10 cellular contexts compared by ENCODE assay signal in genomic region chr10:65358565-65358964, GRCh38.
DNase-seq lines count a peak whose midpoint lies in the region; ATAC-seq and TF ChIP-seq lines count a peak whose summit lies in the region.
"Had no signal": no experiment of that assay in that cellular context is flagged by ENCODE, and none has a peak within 500 bp of the region (broad histone marks: within the 10 kb centered on the region; RNA-seq: fewer than 3 reads in every experiment).

No MANE protein-coding gene starts in this region.

- no peak overlapping the region for H3K4me2 ChIP-seq in mammary epithelial cell (ENCODE audit: insufficient read depth, low read depth, low read length)

- H3K36me3 Mint-ChIP-seq in activated CD8-positive, alpha-beta T cell treated with anti-CD3 and anti-CD28 coated beads for 36 hours (ENCODE audit: low read depth): no peaks in the 10 kb centered on the region

- H3K9ac ChIP-seq in mammary epithelial cell (ENCODE audit: insufficient read depth, low read length): no peak overlapping the region

- H2AFZ ChIP-seq in mammary epithelial cell (ENCODE audit: low read depth, low read length): no peak overlapping the region

- no peak overlapping the region for H3K27ac ChIP-seq in mammary epithelial cell (ENCODE audit: insufficient read depth, low read depth, low read length)
- H3K27ac ChIP-seq in lower lobe of right lung: no peak overlapping the region

- no peaks in the 10 kb centered on the region for H3K4me1 Mint-ChIP-seq in activated CD8-positive, alpha-beta T cell treated with anti-CD3 and anti-CD28 coated beads for 36 hours (ENCODE audit: low read depth)
- H3K4me1 Mint-ChIP-seq: central memory CD8-positive, alpha-beta T cell had no signal

- H4K20me1 ChIP-seq in mammary epithelial cell (ENCODE audit: insufficient read depth, low read length): no peaks in the 10 kb centered on the region

- no peaks in the 10 kb centered on the region for H3K27me3 Mint-ChIP-seq in activated CD8-positive, alpha-beta T cell treated with anti-CD3 and anti-CD28 coated beads for 36 hours
- H3K27me3 Mint-ChIP-seq: central memory CD8-positive, alpha-beta T cell had no signal

- dilution Hi-C loops in mammary epithelial cell (cut with HindIII; ENCODE audit: low sequenced_read_pairs): no loop called here

- CTCF ChIA-PET in mammary epithelial cell (lab: Charles Lee; ENCODE audit: low non-redundant PET): no interaction called here
- CTCF ChIA-PET in activated CD8-positive, alpha-beta T cell treated with anti-CD3 and anti-CD28 coated beads for 36 hours (lab: Charles Lee): no interaction called here

- WGBS in mammary epithelial cell (ENCODE audit: low coverage, missing lambda C conversion rate): 25% methylated on average over 1 of the region's 1 CpG

- H3K4me3 Mint-ChIP-seq in activated CD8-positive, alpha-beta T cell treated with anti-CD3 and anti-CD28 coated beads for 36 hours: no peak overlapping the region
- H3K4me3 Mint-ChIP-seq: central memory CD8-positive, alpha-beta T cell had no signal

- H3K36me3 ChIP-seq in mammary epithelial cell (ENCODE audit: insufficient read depth, low read length) (no peaks in the 10 kb centered on the region), lower lobe of right lung (no peaks in the 10 kb centered on the region)

- intact Hi-C loops in mammary epithelial cell (cut with micrococcal nuclease): loop anchor here (1.0 to 5.0 kb wide), 3 partner anchors 594 to 1574 kb away; no protein-coding TSS in a partner anchor
- intact Hi-C loops in lower lobe of right lung (cut with DNase I): no loop called here
- intact Hi-C loops in activated CD8-positive, alpha-beta T cell treated with anti-CD3 and anti-CD28 coated beads for 36 hours (cut with micrococcal nuclease): no loop called here

- no peaks in the 10 kb centered on the region for H3K79me2 ChIP-seq in mammary epithelial cell (ENCODE audit: insufficient read depth, low read length)

- in situ Hi-C loops in mammary epithelial cell (cut with MboI; ENCODE audit: low sequenced_read_pairs in 2 of 2): no loop called here

- H3K27me3 ChIP-seq in mammary epithelial cell (ENCODE audit: insufficient read depth, low read length) (peaks cover 2% of the 10 kb centered on the region), lower lobe of right lung (ENCODE audit: low read depth) (no peaks in the 10 kb centered on the region)

- POLR2A ChIA-PET in activated CD8-positive, alpha-beta T cell treated with anti-CD3 and anti-CD28 coated beads for 36 hours (lab: Charles Lee): no interaction called here

- H3K27ac Mint-ChIP-seq in activated CD8-positive, alpha-beta T cell treated with anti-CD3 and anti-CD28 coated beads for 36 hours: no peak overlapping the region

- H3K4me3 ChIP-seq in mammary epithelial cell (replicated peaks in 1 of 3; ENCODE audit: insufficient read depth in 1 of 3, low read depth in 2 of 3, low read length in 3 of 3): no peak overlapping the region
- H3K4me3 ChIP-seq in lower lobe of right lung: no peak overlapping the region

- BruUV-seq in mammary epithelial cell (replicated peaks; lab: Mats Ljungman, UMichigan): no TSS peak

- peaks cover 12% of the 10 kb centered on the region for H3K9me3 Mint-ChIP-seq in activated CD8-positive, alpha-beta T cell treated with anti-CD3 and anti-CD28 coated beads for 36 hours

- H3K4me1 ChIP-seq in mammary epithelial cell (ENCODE audit: insufficient read depth, low read length): no peaks in the 10 kb centered on the region
- H3K4me1 ChIP-seq in lower lobe of right lung: no peaks in the 10 kb centered on the region

- ATAC-seq in lower lobe of right lung (no peak), HG03457 (IDR thresholded peaks at IDR 0.05; ENCODE audit: unreplicated experiment) (no peak)
- ATAC-seq in activated CD8-positive, alpha-beta T cell treated with anti-CD3 and anti-CD28 coated beads for 36 hours: no peak

- peak; percentile 9 for DNase-seq in DMS114 treated with DMSO at 0.1 percent for 48 hours (lab: John Stamatoyannopoulos, UW; ENCODE audit: unreplicated experiment)
- DNase-seq in mammary epithelial cell: peak; percentile 23
- no peak for DNase-seq in lower lobe of right lung
- no peak for DNase-seq in dedifferentiated amniotic fluid mesenchymal stem cell (ENCODE audit: extremely low spot score)
- no peak for DNase-seq in activated CD8-positive, alpha-beta T cell treated with anti-CD3 and anti-CD28 coated beads for 36 hours
- DNase-seq in stimulated activated CD4-positive, alpha-beta T cell treated with anti-CD3 and anti-CD28 coated beads, Interleukin-15, amount 100 ng/mL, for 24 hours: no peak
- DNase-seq: NCI-H1092 had no signal

- TF ChIP-seq CTCF in LNCAP (IDR thresholded peaks at IDR 0.05) (peak; percentile 56), mammary epithelial cell (conservative IDR thresholded peaks at IDR 0.05 in 1 of 2, IDR thresholded peaks at IDR 0.05 in 1 of 2; ENCODE audit: extremely low read depth in 1 of 2, insufficient read depth in 1 of 2, low read depth in 1 of 2, low read length in 2 of 2) (peak; percentile 26 to 79), lower lobe of right lung (IDR thresholded peaks at IDR 0.05) (peak; percentile 11)
- TF ChIP-seq CTCF in activated CD8-positive, alpha-beta T cell treated with anti-CD3 and anti-CD28 coated beads for 36 hours (IDR thresholded peaks at IDR 0.05): no peak

- H3K9me3 ChIP-seq in mammary epithelial cell (replicated peaks; ENCODE audit: insufficient read depth, low read length) (no peaks in the 10 kb centered on the region), lower lobe of right lung (no peaks in the 10 kb centered on the region)

Comparison
In these comparisons a context has a peak if more than half of its experiments do, and no peak if none do; other contexts are left out.
1. DNase-seq: peak in DMS114 treated with DMSO at 0.1 percent for 48 hours (single experiment) and mammary epithelial cell (single experiment); none in lower lobe of right lung (single experiment), dedifferentiated amniotic fluid mesenchymal stem cell (single experiment), activated CD8-positive, alpha-beta T cell treated with anti-CD3 and anti-CD28 coated beads for 36 hours (single experiment) and stimulated activated CD4-positive, alpha-beta T cell treated with anti-CD3 and anti-CD28 coated beads, Interleukin-15, amount 100 ng/mL, for 24 hours (single experiment).